Comparison of ENCODE assay signal across 19 cellular contexts in the genomic region with DNA sequence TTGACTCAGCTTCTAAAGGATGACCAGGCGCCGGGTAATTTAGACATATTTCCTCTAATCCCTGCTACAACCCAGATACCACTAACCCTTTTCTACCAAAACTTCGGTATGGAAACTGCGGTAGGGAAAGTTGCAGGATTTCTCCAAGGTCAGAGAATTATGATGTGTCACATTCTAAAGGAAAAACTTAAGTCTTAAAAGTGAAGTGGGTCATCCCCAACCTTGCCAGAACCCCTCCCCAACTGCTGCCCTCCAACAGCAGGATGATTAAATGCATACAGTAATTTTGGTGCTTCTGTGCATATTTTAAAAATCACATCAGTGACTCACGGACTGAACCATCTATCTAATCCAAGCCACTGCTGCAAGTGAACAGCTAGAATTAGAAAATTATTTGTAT. TPM values are rescaled to one million over a fixed set of nuclear protein-coding genes. Genes with fewer than 3 reads are reported as not detected.
DNase-seq lines count a peak whose midpoint lies in the region; ATAC-seq and TF ChIP-seq lines count a peak whose summit lies in the region.
"Had no signal": no experiment of that assay in that cellular context is flagged by ENCODE, and none has a peak within 500 bp of the region (broad histone marks: within the 10 kb centered on the region; RNA-seq: fewer than 3 reads in every experiment).

No MANE protein-coding gene starts in this region.

- TF ChIP-seq CTCF in fibroblast of the aortic adventitia (IDR thresholded peaks at IDR 0.05; ENCODE audit: insufficient read depth, low read length) (no peak), tibial nerve (IDR thresholded peaks at IDR 0.05) (no peak)

- peak; percentile 24 for DNase-seq in adipocyte (ENCODE audit: low read depth)
- DNase-seq in fibroblast of the aortic adventitia (ENCODE audit: low read depth): peak; percentile 66
- no peak for DNase-seq in central memory CD4-positive, alpha-beta T cell
- DNase-seq in tibial nerve (ENCODE audit: low spot score in 2 of 2): no peak
- DNase-seq: C1 segment of cervical spinal cord; endodermal cell; foreskin melanocyte; NCI-H748 treated with DMSO at 0.1 percent for 48 hours; occipital lobe; right lobe of liver; SJCRH30; stimulated activated CD4-positive, alpha-beta T cell treated with anti-CD3 and anti-CD28 coated beads, Interleukin-2, amount 100 ng/mL, for 48 hours; substantia nigra; T-helper 2 cell had no signal

- TF ChIP-seq POLR2A in tibial nerve (IDR thresholded peaks at IDR 0.05): no peak

- no peaks in the 10 kb centered on the region for H3K27me3 ChIP-seq in BLaER1 treated with 17β-estradiol and CSF1 and Interleukin-3, amounts not matched to agents 10 nM and 100 nM
- H3K27me3 ChIP-seq in adipocyte (replicated peaks; ENCODE audit: control insufficient read depth, insufficient read depth, low read length): no peaks in the 10 kb centered on the region
- H3K27me3 ChIP-seq in skeletal muscle tissue (ENCODE audit: control insufficient read depth in 3 of 3, insufficient read depth in 3 of 3, low read length in 3 of 3): no peaks in the 10 kb centered on the region
- no peaks in the 10 kb centered on the region for H3K27me3 ChIP-seq in tibial nerve
- H3K27me3 ChIP-seq: right lobe of liver, SJCRH30 had no signal

- no peak overlapping the region for H3K4me3 ChIP-seq in BLaER1 treated with 17β-estradiol and CSF1 and Interleukin-3, amounts not matched to agents 10 nM and 100 nM
- H3K4me3 ChIP-seq in adipocyte (ENCODE audit: low read length): no peak overlapping the region
- H3K4me3 ChIP-seq in fibroblast of the aortic adventitia (ENCODE audit: low read depth, low read length): no peak overlapping the region
- no peak overlapping the region for H3K4me3 ChIP-seq in skeletal muscle tissue (ENCODE audit: low read length in 3 of 3)
- no peak overlapping the region for H3K4me3 ChIP-seq in tibial nerve
- H3K4me3 ChIP-seq: right lobe of liver, SJCRH30 had no signal

- H3K36me3 ChIP-seq in BLaER1 treated with 17β-estradiol and CSF1 and Interleukin-3, amounts not matched to agents 10 nM and 100 nM: peaks cover 20 to 64% (median 45%) of the 10 kb centered on the region in 11 experiments
- peaks cover 4% of the 10 kb centered on the region for H3K36me3 ChIP-seq in adipocyte (ENCODE audit: control insufficient read depth, insufficient read depth, low read length, severe bottlenecking)
- peaks cover 0 to 3% (median 0%) of the 10 kb centered on the region in 3 donors for H3K36me3 ChIP-seq in skeletal muscle tissue (ENCODE audit: control insufficient read depth in 3 of 3, insufficient read depth in 3 of 3, low read length in 3 of 3)
- peaks cover 0 to 2% (median 0%) of the 10 kb centered on the region in 3 donors for H3K36me3 ChIP-seq in tibial nerve
- H3K36me3 ChIP-seq: right lobe of liver, SJCRH30 had no signal

- WGBS in tibial nerve, 2 donors: 81 to 84% methylated on average over 5 of the region's 5 CpGs

- H3K4me2 ChIP-seq in BLaER1 treated with 17β-estradiol and CSF1 and Interleukin-3, amounts not matched to agents 10 nM and 100 nM: peak overlapping the region in 10 of 11 experiments; percentile 70 to 89 (median 81); a peak in 19 of 22 replicates

- peaks cover 8 to 77% (median 36%) of the 10 kb centered on the region in 11 experiments; a peak in 14 of 22 replicates for H4K20me1 ChIP-seq in BLaER1 treated with 17β-estradiol and CSF1 and Interleukin-3, amounts not matched to agents 10 nM and 100 nM

- no peak overlapping the region for H3K9ac ChIP-seq in BLaER1 treated with 17β-estradiol and CSF1 and Interleukin-3, amounts not matched to agents 10 nM and 100 nM
- no peak overlapping the region for H3K9ac ChIP-seq in adipocyte (ENCODE audit: low read length)
- H3K9ac ChIP-seq in skeletal muscle tissue (ENCODE audit: low read depth in 1 of 3, low read length in 3 of 3): peak overlapping the region in 1 of 3 donors; percentile 11

- H3K27ac ChIP-seq in BLaER1 treated with 17β-estradiol and CSF1 and Interleukin-3, amounts not matched to agents 10 nM and 100 nM: peak overlapping the region in 3 of 11 experiments; percentile 8 to 32 (median 19); a peak in 3 of 22 replicates
- H3K27ac ChIP-seq in skeletal muscle tissue (ENCODE audit: low read depth, low read length) (peak overlapping the region; percentile 9), tibial nerve (no peak overlapping the region)
- H3K27ac ChIP-seq: SJCRH30 had no signal

- no peak for TF ChIP-seq EP300 in tibial nerve (IDR thresholded peaks at IDR 0.05)

- peaks cover 0 to 23% (median 8%) of the 10 kb centered on the region in 11 experiments; a peak in 7 of 22 replicates for H3K9me3 ChIP-seq in BLaER1 treated with 17β-estradiol and CSF1 and Interleukin-3, amounts not matched to agents 10 nM and 100 nM (replicated peaks in 1 of 11)
- no peaks in the 10 kb centered on the region for H3K9me3 ChIP-seq in adipocyte (ENCODE audit: control insufficient read depth, low read length)
- no peaks in the 10 kb centered on the region for H3K9me3 ChIP-seq in skeletal muscle tissue (ENCODE audit: control insufficient read depth in 3 of 3, low read length in 3 of 3)
- H3K9me3 ChIP-seq in tibial nerve: no peaks in the 10 kb centered on the region
- H3K9me3 ChIP-seq: right lobe of liver, SJCRH30 had no signal

- no peak for ATAC-seq in HG03159 (IDR thresholded peaks at IDR 0.05; ENCODE audit: unreplicated experiment)
- no peak for ATAC-seq in HG03045 (IDR thresholded peaks at IDR 0.05; ENCODE audit: unreplicated experiment)
- ATAC-seq: WTC11 had no signal

- H3K4me1 ChIP-seq in BLaER1 treated with 17β-estradiol and CSF1 and Interleukin-3, amounts not matched to agents 10 nM and 100 nM: peaks cover 36 to 89% (median 78%) of the 10 kb centered on the region in 10 experiments
- peaks cover 29% of the 10 kb centered on the region for H3K4me1 ChIP-seq in adipocyte (ENCODE audit: control insufficient read depth, insufficient read depth, low read length)
- H3K4me1 ChIP-seq in skeletal muscle tissue (ENCODE audit: control insufficient read depth in 3 of 3, insufficient read depth in 3 of 3, low read length in 3 of 3): peaks cover 40 to 63% (median 50%) of the 10 kb centered on the region in 3 donors
- peaks cover 0 to 35% (median 14%) of the 10 kb centered on the region in 4 donors for H3K4me1 ChIP-seq in tibial nerve
- H3K4me1 ChIP-seq: SJCRH30 had no signal

RNA-seq across cellular contexts. Expression of a gene that starts 52.7 kb away (rescaled TPM):
- total RNA-seq in fibroblast of the aortic adventitia (ENCODE audit: low replicate concordance) (20.1 and 39.1 TPM in 2 replicates), skeletal muscle tissue (17.7 TPM), tibial nerve (10 to 100 TPM; 34.1 to 73.9 (median 56.0) TPM)

Comparison
In these comparisons a context has a peak if more than half of its experiments do, and no peak if none do; other contexts are left out.
1. DNase-seq: peak in adipocyte (single experiment) and fibroblast of the aortic adventitia (single experiment); none in central memory CD4-positive, alpha-beta T cell (single experiment) and tibial nerve (0 of 2).